10 cellular contexts compared by ENCODE assay signal in the genomic region with DNA sequence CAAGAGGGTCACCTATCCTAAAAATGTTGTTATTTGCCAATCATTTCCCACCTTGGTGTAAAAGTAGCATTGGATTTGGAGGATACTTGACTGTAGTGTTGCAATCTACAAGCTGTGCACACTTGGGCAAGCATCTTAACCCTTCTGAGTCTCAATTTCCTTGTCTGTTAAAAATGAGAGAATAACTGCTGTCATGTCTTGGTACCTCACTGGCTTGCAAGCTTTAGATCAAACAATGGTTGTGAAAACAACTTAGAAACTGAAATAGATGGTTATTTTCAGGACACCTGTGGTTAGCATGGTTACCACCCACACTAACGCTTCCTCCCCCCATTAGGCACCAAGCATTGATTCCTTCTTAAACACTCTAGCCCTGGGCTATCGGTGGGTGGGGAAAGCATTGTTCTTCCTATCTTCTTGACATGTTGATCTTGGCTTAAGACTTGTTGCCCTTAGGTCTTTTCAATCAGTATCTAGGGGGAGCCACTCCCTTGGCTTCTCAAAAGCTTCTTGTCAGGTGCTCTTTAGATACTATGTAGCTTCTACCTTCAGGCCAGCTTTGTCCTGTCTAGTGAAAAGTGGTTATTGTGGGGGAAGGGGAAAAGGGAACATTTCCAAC. TPM values are rescaled to one million over a fixed set of nuclear protein-coding genes. Genes with fewer than 3 reads are reported as not detected.
DNase-seq lines count a peak whose midpoint lies in the region; ATAC-seq and TF ChIP-seq lines count a peak whose summit lies in the region.
"Had no signal": no experiment of that assay in that cellular context is flagged by ENCODE, and none has a peak within 500 bp of the region (broad histone marks: within the 10 kb centered on the region; RNA-seq: fewer than 3 reads in every experiment).

No MANE protein-coding gene starts in this region.

- H3K4me1 ChIP-seq in BLaER1 (peaks cover 50% of the 10 kb centered on the region), PC-9 (replicated peaks; ENCODE audit: insufficient read depth) (peaks cover 36% of the 10 kb centered on the region), tibial nerve (peaks cover 0 to 10% (median 0%) of the 10 kb centered on the region in 4 donors), upper lobe of left lung (peaks cover 0 to 11% (median 1%) of the 10 kb centered on the region in 4 donors)

- H3K36me3 ChIP-seq in BLaER1: no peaks in the 10 kb centered on the region
- no peaks in the 10 kb centered on the region for H3K36me3 ChIP-seq in PC-9 (ENCODE audit: low read depth)
- no peaks in the 10 kb centered on the region for H3K36me3 ChIP-seq in tibial nerve
- H3K36me3 ChIP-seq in upper lobe of left lung: no peaks in the 10 kb centered on the region

- no peak overlapping the region for H3K9ac ChIP-seq in BLaER1

- H3K9me3 ChIP-seq in BLaER1 (peaks cover 12% of the 10 kb centered on the region; the same call in 1 of the 2 replicates), PC-9 (ENCODE audit: insufficient read depth, low read depth) (no peaks in the 10 kb centered on the region), tibial nerve (no peaks in the 10 kb centered on the region), upper lobe of left lung (no peaks in the 10 kb centered on the region)

- H4K20me1 ChIP-seq in BLaER1: no peaks in the 10 kb centered on the region
- H4K20me1 ChIP-seq in PC-9 (ENCODE audit: insufficient read depth): no peaks in the 10 kb centered on the region

- TF ChIP-seq EP300 in tibial nerve (IDR thresholded peaks at IDR 0.05): no peak
- no peak for TF ChIP-seq EP300 in upper lobe of left lung (IDR thresholded peaks at IDR 0.05)

- BruUV-seq in PC-9 (replicated peaks; lab: Mats Ljungman, UMichigan): no TSS peak

- intact Hi-C loops in PC-9 (cut with micrococcal nuclease; ENCODE audit: unreplicated experiment): loop anchor here (1.0 to 10.0 kb wide), 6 partner anchors 10 to 116 kb away; no protein-coding TSS in a partner anchor

- H3K79me2 ChIP-seq in PC-9 (ENCODE audit: low read depth): no peaks in the 10 kb centered on the region

- no peak overlapping the region for H3K27ac ChIP-seq in BLaER1
- peak overlapping the region; percentile 58 for H3K27ac ChIP-seq in PC-9
- no peak overlapping the region for H3K27ac ChIP-seq in tibial nerve
- no peak overlapping the region for H3K27ac ChIP-seq in upper lobe of left lung
- H3K27ac ChIP-seq: skin epidermis had no signal

- POLR2A ChIA-PET in PC-9 (lab: Charles Lee; ENCODE audit: unreplicated experiment): interaction anchor here (0.5 to 1.4 kb wide), 6 partner anchors 10 to 31 kb away, joined by 3 to 8 read pairs (median 4); no protein-coding TSS in a partner anchor

- no peaks in the 10 kb centered on the region for H3K9me2 ChIP-seq in PC-9 (ENCODE audit: insufficient read depth)

- H3F3A ChIP-seq in PC-9 (ENCODE audit: insufficient read depth, low read depth): peaks cover 21% of the 10 kb centered on the region; the same call in 1 of the 2 replicates

- peak; percentile 73 to 93 for DNase-seq in PC-9
- no peak for DNase-seq in DMS153 treated with DMSO at 0.1 percent for 48 hours (lab: John Stamatoyannopoulos, UW; ENCODE audit: unreplicated experiment)
- DNase-seq in tibial nerve (ENCODE audit: low spot score in 2 of 2): no peak
- DNase-seq in upper lobe of left lung: no peak
- DNase-seq in DMS114 treated with DMSO at 0.1 percent for 48 hours (lab: John Stamatoyannopoulos, UW; ENCODE audit: unreplicated experiment): no peak
- DNase-seq: CD8-positive, alpha-beta memory T cell had no signal

- CTCF ChIA-PET in PC-9 (lab: Charles Lee): interaction anchor here (0.9 to 1.0 kb wide), 2 partner anchors 10 to 19 kb away, joined by 3 to 6 read pairs; no protein-coding TSS in a partner anchor

- WGBS in tibial nerve, 2 donors: 49 to 60% methylated on average over 2 of the region's 2 CpGs
- WGBS in upper lobe of left lung, 2 donors: 54 to 76% methylated on average over 2 of the region's 2 CpGs

- no peak for TF ChIP-seq CTCF in PC-9 (conservative IDR thresholded peaks at IDR 0.05)
- no peak for TF ChIP-seq CTCF in tibial nerve (IDR thresholded peaks at IDR 0.05)
- no peak for TF ChIP-seq CTCF in upper lobe of left lung (IDR thresholded peaks at IDR 0.05)

- ATAC-seq in GM19023 (IDR thresholded peaks at IDR 0.05; ENCODE audit: unreplicated experiment) (peak; percentile 87), HG02870 (IDR thresholded peaks at IDR 0.05; ENCODE audit: unreplicated experiment) (peak; percentile 77), upper lobe of left lung (ENCODE audit: low FRiP score in 2 of 2) (no peak)

- H3K4me2 ChIP-seq in BLaER1 (peak overlapping the region; percentile 63), PC-9 (peak overlapping the region; percentile 58)

- no peak overlapping the region for H2AFZ ChIP-seq in PC-9

- peaks cover 88% of the 10 kb centered on the region for H3K27me3 ChIP-seq in BLaER1
- no peaks in the 10 kb centered on the region for H3K27me3 ChIP-seq in PC-9 (ENCODE audit: insufficient read depth, low read depth)
- peaks cover 0 to 5% of the 10 kb centered on the region in 2 donors for H3K27me3 ChIP-seq in tibial nerve
- H3K27me3 ChIP-seq in upper lobe of left lung: no peaks in the 10 kb centered on the region

- H3K4me3 ChIP-seq in BLaER1 (no peak overlapping the region), PC-9 (no peak overlapping the region; the same call in 1 of the 2 replicates), tibial nerve (no peak overlapping the region), upper lobe of left lung (no peak overlapping the region)
- H3K4me3 ChIP-seq: skin epidermis had no signal

- TF ChIP-seq POLR2A in tibial nerve (IDR thresholded peaks at IDR 0.05): no peak
- no peak for TF ChIP-seq POLR2A in upper lobe of left lung (IDR thresholded peaks at IDR 0.05)

RNA-seq across cellular contexts. Expression of a gene that starts 10.6 kb away (rescaled TPM):
- total RNA-seq in PC-9 (2021): 83.0 and 88.0 TPM in 2 replicates
- 10 to 100 TPM; 22.0 to 41.2 (median 23.0) TPM for total RNA-seq in tibial nerve
- 10 to 100 TPM in 2 of 6 donors, 1 to 10 TPM in 4; 4.2 to 18.9 (median 8.0) TPM for total RNA-seq in upper lobe of left lung

Comparison
In these comparisons a context has a peak if more than half of its experiments do, and no peak if none do; other contexts are left out.
1. ATAC-seq: peak in GM19023 (single experiment) and HG02870 (single experiment); none in upper lobe of left lung (0 of 2).
2. DNase-seq: peak in PC-9 (2 of 2); none in DMS153 treated with DMSO at 0.1 percent for 48 hours (single experiment), tibial nerve (0 of 2), upper lobe of left lung (0 of 2) and DMS114 treated with DMSO at 0.1 percent for 48 hours (single experiment).